12 cellular contexts compared by ENCODE assay signal in genomic region chr3:3666664-3667063, GRCh38.
DNase-seq lines count a peak whose midpoint lies in the region; ATAC-seq and TF ChIP-seq lines count a peak whose summit lies in the region.
"Had no signal": no experiment of that assay in that cellular context is flagged by ENCODE, and none has a peak within 500 bp of the region (broad histone marks: within the 10 kb centered on the region; RNA-seq: fewer than 3 reads in every experiment).

No MANE protein-coding gene starts in this region.

- in situ Hi-C loops in gastrocnemius medialis (cut with MboI; ENCODE audit: low sequenced_read_pairs in 4 of 4): no loop called here

- H3K36me3 Mint-ChIP-seq in MCF 10A (ENCODE audit: insufficient read depth, unreplicated experiment): no peaks in the 10 kb centered on the region
- H3K36me3 Mint-ChIP-seq in IgD-negative memory B cell: no peaks in the 10 kb centered on the region

- peak; percentile 9 for DNase-seq in MCF 10A (ENCODE audit: unreplicated experiment)
- no peak for DNase-seq in breast epithelium (ENCODE audit: low spot score in 2 of 2)
- no peak for DNase-seq in gastrocnemius medialis
- DNase-seq in NOMO-1 treated with DMSO at 0.1 percent for 48 hours (lab: John Stamatoyannopoulos, UW; ENCODE audit: unreplicated experiment): no peak
- DNase-seq in GOT3 (lab: John Stamatoyannopoulos, UW): no peak
- DNase-seq in tibial nerve (ENCODE audit: low spot score in 2 of 2): no peak
- DNase-seq: ACHN; naive thymus-derived CD8-positive, alpha-beta T cell had no signal

- H3K4me1 ChIP-seq in breast epithelium (no peaks in the 10 kb centered on the region), gastrocnemius medialis (peaks cover 0 to 4% of the 10 kb centered on the region in 2 donors), tibial nerve (no peaks in the 10 kb centered on the region)
- H3K4me1 ChIP-seq: Peyer's patch had no signal

- H3K4me1 Mint-ChIP-seq in MCF 10A (ENCODE audit: insufficient read depth, unreplicated experiment) (peaks cover 28% of the 10 kb centered on the region), IgD-negative memory B cell (peaks cover 7 to 20% (median 8%) of the 10 kb centered on the region in 3 donors)

- no peak for TF ChIP-seq POLR2A in breast epithelium (IDR thresholded peaks at IDR 0.05)
- TF ChIP-seq POLR2A in gastrocnemius medialis (IDR thresholded peaks at IDR 0.05): no peak
- TF ChIP-seq POLR2A in tibial nerve (IDR thresholded peaks at IDR 0.05): no peak

- H3K36me3 ChIP-seq in breast epithelium (no peaks in the 10 kb centered on the region), gastrocnemius medialis (no peaks in the 10 kb centered on the region), tibial nerve (no peaks in the 10 kb centered on the region)
- H3K36me3 ChIP-seq: cardiac muscle cell, Peyer's patch had no signal

- H3K9me3 Mint-ChIP-seq in MCF 10A (ENCODE audit: unreplicated experiment): no peaks in the 10 kb centered on the region
- H3K9me3 Mint-ChIP-seq in IgD-negative memory B cell: peaks cover 1 to 7% (median 3%) of the 10 kb centered on the region in 3 donors

- H3K4me3 ChIP-seq in breast epithelium: no peak overlapping the region
- H3K4me3 ChIP-seq in gastrocnemius medialis: no peak overlapping the region
- H3K4me3 ChIP-seq in tibial nerve: no peak overlapping the region
- H3K4me3 ChIP-seq: cardiac muscle cell, Peyer's patch had no signal

- no peak overlapping the region for H3K27ac ChIP-seq in breast epithelium
- H3K27ac ChIP-seq in gastrocnemius medialis: no peak overlapping the region
- H3K27ac ChIP-seq in tibial nerve: no peak overlapping the region
- H3K27ac ChIP-seq: cardiac muscle cell, Peyer's patch had no signal

- POLR2A ChIA-PET in MCF 10A (lab: Yijun Ruan, JAX): no interaction called here

- H3K4me3 Mint-ChIP-seq in MCF 10A (ENCODE audit: unreplicated experiment) (no peak overlapping the region), IgD-negative memory B cell (peak overlapping the region in 3 of 4 donors; percentile 31 to 87 (median 67))

- H3K27ac Mint-ChIP-seq in MCF 10A (ENCODE audit: low read depth, unreplicated experiment) (no peak overlapping the region), IgD-negative memory B cell (peak overlapping the region; percentile 1 to 82 (median 81))

- BruUV-seq in MCF 10A (replicated peaks; lab: Mats Ljungman, UMichigan): no TSS peak

- no peak for TF ChIP-seq CTCF in MCF 10A (IDR thresholded peaks at IDR 0.05; ENCODE audit: unreplicated experiment)
- TF ChIP-seq CTCF in breast epithelium (IDR thresholded peaks at IDR 0.05): no peak
- TF ChIP-seq CTCF in gastrocnemius medialis (IDR thresholded peaks at IDR 0.05 in 4 of 5, conservative IDR thresholded peaks at IDR 0.05 in 1 of 5): no peak
- TF ChIP-seq CTCF in tibial nerve (IDR thresholded peaks at IDR 0.05): no peak

- peak; percentile 98 for ATAC-seq in HG02798 (IDR thresholded peaks at IDR 0.05; ENCODE audit: poor library complexity, unreplicated experiment)
- no peak for ATAC-seq in gastrocnemius medialis
- ATAC-seq: naive thymus-derived CD8-positive, alpha-beta T cell had no signal

- CTCF ChIA-PET in MCF 10A (lab: Yijun Ruan, JAX): interaction anchor here (0.6 to 1.1 kb wide), 2 partner anchors 9 to 16 kb away, joined by 3 read pairs; no protein-coding TSS in a partner anchor

- no peak for TF ChIP-seq EP300 in tibial nerve (IDR thresholded peaks at IDR 0.05)

- H3K27me3 ChIP-seq in breast epithelium (no peaks in the 10 kb centered on the region), gastrocnemius medialis (no peaks in the 10 kb centered on the region), tibial nerve (no peaks in the 10 kb centered on the region)
- H3K27me3 ChIP-seq: Peyer's patch had no signal

- no peaks in the 10 kb centered on the region for H3K9me3 ChIP-seq in breast epithelium
- no peaks in the 10 kb centered on the region for H3K9me3 ChIP-seq in gastrocnemius medialis
- no peaks in the 10 kb centered on the region for H3K9me3 ChIP-seq in tibial nerve
- H3K9me3 ChIP-seq: Peyer's patch had no signal

- intact Hi-C loops in MCF 10A (cut with micrococcal nuclease): no loop called here
- intact Hi-C loops in breast epithelium (cut with DNase I; ENCODE audit: low total_unique reads): no loop called here
- intact Hi-C loops in gastrocnemius medialis (cut with DNase I; ENCODE audit: low total_unique reads): no loop called here

- no peaks in the 10 kb centered on the region for H3K27me3 Mint-ChIP-seq in MCF 10A (ENCODE audit: insufficient read depth, unreplicated experiment)
- H3K27me3 Mint-ChIP-seq in IgD-negative memory B cell: no peaks in the 10 kb centered on the region

- WGBS in tibial nerve, 2 donors: 41 to 42% methylated on average over 3 of the region's 3 CpGs
